Comparison of ENCODE assay signal across 10 cellular contexts in the genomic region with DNA sequence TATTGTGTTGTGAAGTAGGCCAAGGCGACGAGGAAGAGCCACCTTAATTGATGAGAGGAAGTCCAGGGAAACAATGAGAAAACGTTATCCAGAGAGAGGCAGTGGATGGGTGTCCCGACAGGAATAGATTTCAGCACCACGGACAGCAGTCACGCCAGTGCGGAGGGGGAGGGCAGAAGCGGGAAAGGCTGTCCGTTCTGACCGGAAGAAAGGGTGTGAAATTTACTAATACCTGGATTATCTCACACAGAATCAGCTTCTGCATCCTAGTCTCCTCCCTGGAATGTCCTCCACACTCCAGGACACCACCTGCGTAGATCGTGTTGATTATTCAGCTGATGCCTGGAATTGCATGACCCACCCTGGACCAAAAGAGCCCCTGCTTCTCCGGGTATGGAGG. TPM values are rescaled to one million over a fixed set of nuclear protein-coding genes. Genes with fewer than 3 reads are reported as not detected.
DNase-seq lines count a peak whose midpoint lies in the region; ATAC-seq and TF ChIP-seq lines count a peak whose summit lies in the region.
"Had no signal": no experiment of that assay in that cellular context is flagged by ENCODE, and none has a peak within 500 bp of the region (broad histone marks: within the 10 kb centered on the region; RNA-seq: fewer than 3 reads in every experiment).

No MANE protein-coding gene starts in this region.

- H3K9me3 ChIP-seq in right atrium auricular region, result no peaks in the 10 kb centered on the region
- no peaks in the 10 kb centered on the region for H3K9me3 ChIP-seq in mammary epithelial cell (replicated peaks; ENCODE audit: insufficient read depth, low read length)
- no peaks in the 10 kb centered on the region for H3K9me3 ChIP-seq in stomach

- H3K27ac ChIP-seq in right atrium auricular region (no peak overlapping the region), mammary epithelial cell (ENCODE audit: insufficient read depth, low read depth, low read length) (no peak overlapping the region), stomach (no peak overlapping the region)
- H3K27ac ChIP-seq: C4-2B had no signal

- no peaks in the 10 kb centered on the region for H4K20me1 ChIP-seq in mammary epithelial cell (ENCODE audit: insufficient read depth, low read length)

- peak; percentile 64 for ATAC-seq in Right ventricle myocardium superior (ENCODE audit: poor library complexity)
- no peak for ATAC-seq in GM21528 (IDR thresholded peaks at IDR 0.05; ENCODE audit: low FRiP score, unreplicated experiment)
- ATAC-seq in GM21825 (IDR thresholded peaks at IDR 0.05; ENCODE audit: unreplicated experiment), result no peak

- TF ChIP-seq EP300 in stomach (IDR thresholded peaks at IDR 0.05), result no peak

- intact Hi-C loops in Right ventricle myocardium superior (cut with DNase I) (no loop called here), mammary epithelial cell (cut with micrococcal nuclease) (loop anchor here (5.0 kb wide), 1 partner anchor 417 kb away; no protein-coding TSS in a partner anchor), stomach (cut with DNase I; ENCODE audit: low total_unique reads) (loop anchor here (10.0 kb wide), 2 partner anchors 115 to 305 kb away; no protein-coding TSS in a partner anchor)

- dilution Hi-C loops in mammary epithelial cell (cut with HindIII; ENCODE audit: low sequenced_read_pairs), result no loop called here

- peak; percentile 61 for DNase-seq in Right ventricle myocardium superior
- DNase-seq in right atrium auricular region (ENCODE audit: low spot score), result no peak
- peak in 3 of 5 experiments; percentile 7 to 20 (median 9) for DNase-seq in T-helper 2 cell
- DNase-seq in mammary epithelial cell, result peak; percentile 47
- DNase-seq in left kidney (ENCODE audit: low read depth, low spot score), result peak; percentile 93
- DNase-seq in stomach, result peak; percentile 78

- H3K4me2 ChIP-seq in mammary epithelial cell (ENCODE audit: insufficient read depth, low read depth, low read length), result no peak overlapping the region

- no peaks in the 10 kb centered on the region for H3K79me2 ChIP-seq in mammary epithelial cell (ENCODE audit: insufficient read depth, low read length)

- H3K27me3 ChIP-seq in right atrium auricular region (no peaks in the 10 kb centered on the region), mammary epithelial cell (ENCODE audit: insufficient read depth, low read length) (no peaks in the 10 kb centered on the region), stomach (peaks cover 0 to 34% (median 0%) of the 10 kb centered on the region in 3 donors)

- no peak overlapping the region for H2AFZ ChIP-seq in mammary epithelial cell (ENCODE audit: low read depth, low read length)

- in situ Hi-C loops in mammary epithelial cell (cut with MboI; ENCODE audit: low sequenced_read_pairs in 2 of 2), result no loop called here

- TF ChIP-seq POLR2A in stomach (IDR thresholded peaks at IDR 0.05), result no peak

- no peak for TF ChIP-seq CTCF in right atrium auricular region (IDR thresholded peaks at IDR 0.05)
- TF ChIP-seq CTCF in mammary epithelial cell (conservative IDR thresholded peaks at IDR 0.05 in 1 of 2, IDR thresholded peaks at IDR 0.05 in 1 of 2; ENCODE audit: extremely low read depth in 1 of 2, insufficient read depth in 1 of 2, low read depth in 1 of 2, low read length in 2 of 2), result no peak
- TF ChIP-seq CTCF in stomach (IDR thresholded peaks at IDR 0.05), result no peak

- no peaks in the 10 kb centered on the region for H3K36me3 ChIP-seq in right atrium auricular region
- no peaks in the 10 kb centered on the region for H3K36me3 ChIP-seq in mammary epithelial cell (ENCODE audit: insufficient read depth, low read length)
- H3K36me3 ChIP-seq in stomach, result no peaks in the 10 kb centered on the region

- H3K4me1 ChIP-seq in right atrium auricular region, result no peaks in the 10 kb centered on the region
- H3K4me1 ChIP-seq in mammary epithelial cell (ENCODE audit: insufficient read depth, low read length), result no peaks in the 10 kb centered on the region
- peaks cover 0 to 4% (median 0%) of the 10 kb centered on the region in 4 donors for H3K4me1 ChIP-seq in stomach

- no peak overlapping the region for H3K9ac ChIP-seq in mammary epithelial cell (ENCODE audit: insufficient read depth, low read length)

- BruUV-seq in mammary epithelial cell (replicated peaks; lab: Mats Ljungman, UMichigan), result no TSS peak

- CTCF ChIA-PET in mammary epithelial cell (lab: Charles Lee; ENCODE audit: low non-redundant PET), result no interaction called here

- 18% methylated on average over 13 of the region's 13 CpGs for WGBS in mammary epithelial cell (ENCODE audit: low coverage, missing lambda C conversion rate)
- WGBS in stomach, 5 donors, result 4 to 12% (median 6%) methylated on average over 13 of the region's 13 CpGs

- H3K4me3 ChIP-seq in right atrium auricular region, result no peak overlapping the region
- no peak overlapping the region for H3K4me3 ChIP-seq in mammary epithelial cell (replicated peaks in 1 of 3; ENCODE audit: insufficient read depth in 1 of 3, low read depth in 2 of 3, low read length in 3 of 3)
- no peak overlapping the region for H3K4me3 ChIP-seq in stomach

RNA-seq across cellular contexts. Expression of gene BPIFA3, which starts 7.4 kb away (rescaled TPM):
- total RNA-seq in Right ventricle myocardium superior (not detected), right atrium auricular region (not detected), mammary epithelial cell (not detected), stomach (not detected)
- polyA plus RNA-seq in mammary epithelial cell (not detected), stomach (not detected)
- not detected for polyA minus RNA-seq in mammary epithelial cell
- total RNA-seq: activated CD8-positive, alpha-beta memory T cell treated with anti-CD3 and anti-CD28 coated beads for 36 hours had no signal

RNA-seq across cellular contexts. Expression of gene BPIFA1, which starts 26.0 kb away (rescaled TPM):
- total RNA-seq in Right ventricle myocardium superior (not detected), right atrium auricular region (not detected), mammary epithelial cell (not detected), stomach (under 1 TPM in 1 of 5 donors, not detected in 4; 0.72 TPM)
- polyA plus RNA-seq in mammary epithelial cell (not detected), stomach (not detected)
- not detected for polyA minus RNA-seq in mammary epithelial cell
- total RNA-seq: activated CD8-positive, alpha-beta memory T cell treated with anti-CD3 and anti-CD28 coated beads for 36 hours had no signal

RNA-seq across cellular contexts. Expression of gene BPIFA2, which starts 41.8 kb away (rescaled TPM):
- total RNA-seq in Right ventricle myocardium superior, result not detected
- not detected for total RNA-seq in right atrium auricular region
- not detected for total RNA-seq in mammary epithelial cell
- not detected for polyA plus RNA-seq in mammary epithelial cell
- polyA minus RNA-seq in mammary epithelial cell, result not detected
- total RNA-seq in stomach, result not detected
- not detected for polyA plus RNA-seq in stomach
- total RNA-seq: activated CD8-positive, alpha-beta memory T cell treated with anti-CD3 and anti-CD28 coated beads for 36 hours had no signal
